ENCODE assay signal across 17 cellular contexts in genomic region chr1:53616511-53616910, GRCh38.
"Had no signal": no experiment of that assay in that cellular context is flagged by ENCODE, and none has a peak within 500 bp of the region (broad histone marks: within the 10 kb centered on the region; RNA-seq: fewer than 3 reads in every experiment).

No MANE protein-coding gene starts in this region.

- H3K4me3 ChIP-seq: esophagus muscularis mucosa, gastroesophageal sphincter, heart right ventricle, ovary, tibial artery had no signal

- H3K4me1 Mint-ChIP-seq: activated B cell treated with CpG ODN at 0.5 μM for 24 hours; activated CD4-positive, alpha-beta T cell treated with anti-CD3 and anti-CD28 coated beads, Interleukin-2, amount 10 ng/mL, durations not matched to agents 24 days and 14 days; central memory CD8-positive, alpha-beta T cell; naive thymus-derived CD8-positive, alpha-beta T cell; T-cell had no signal

- H3K27me3 ChIP-seq: brain microvascular endothelial cell, esophagus muscularis mucosa, ovary had no signal

- H3K36me3 Mint-ChIP-seq: stimulated activated naive B cell treated with anti-CD40 and anti-IgM and Interleukin-4, amounts not matched to agents 10 μg/mL and 1 μg/mL and 100 μg/mL, for 72 hours; T-cell had no signal

- H3K9me3 ChIP-seq: ovary had no signal

- H3K27ac ChIP-seq: brain microvascular endothelial cell, esophagus muscularis mucosa, gastroesophageal sphincter, heart right ventricle, ovary, tibial artery had no signal

- DNase-seq: activated B cell treated with CpG ODN at 0.5 μM for 24 hours; activated CD4-positive, alpha-beta T cell treated with anti-CD3 and anti-CD28 coated beads, Interleukin-2, amount 10 ng/mL, durations not matched to agents 24 days and 14 days; activated CD8-positive, alpha-beta T cell treated with anti-CD3 and anti-CD28 coated beads, Interleukin-2, amount 10 ng/mL, durations not matched to agents 7 days and 5 days; activated naive CD4-positive, alpha-beta T cell treated with Interleukin-2 at 50 U/mL for 16 hours; brain microvascular endothelial cell; cortex of kidney; heart right ventricle; kidney glomerular epithelial cell; naive thymus-derived CD8-positive, alpha-beta T cell; ovary; SIG-M5; stimulated activated naive B cell treated with anti-CD40 and anti-IgM and Interleukin-4, amounts not matched to agents 10 μg/mL and 1 μg/mL and 100 μg/mL, for 72 hours had no signal

- ATAC-seq: activated CD8-positive, alpha-beta T cell treated with anti-CD3 and anti-CD28 coated beads, Interleukin-2, amount 10 ng/mL, durations not matched to agents 7 days and 5 days; gastroesophageal sphincter; heart right ventricle; naive thymus-derived CD8-positive, alpha-beta T cell; stimulated activated naive B cell treated with anti-CD40 and anti-IgM and Interleukin-4, amounts not matched to agents 10 μg/mL and 1 μg/mL and 100 μg/mL, for 72 hours; T-cell had no signal

- H3K4me1 ChIP-seq: heart right ventricle, tibial artery had no signal

- H3K36me3 ChIP-seq: esophagus muscularis mucosa, gastroesophageal sphincter, heart right ventricle, ovary, tibial artery had no signal

- H3K9me3 Mint-ChIP-seq: central memory CD8-positive, alpha-beta T cell had no signal

- H3K27me3 Mint-ChIP-seq: activated B cell treated with CpG ODN at 0.5 μM for 24 hours; central memory CD8-positive, alpha-beta T cell had no signal

- H3K4me3 Mint-ChIP-seq: activated B cell treated with CpG ODN at 0.5 μM for 24 hours; activated CD4-positive, alpha-beta T cell treated with anti-CD3 and anti-CD28 coated beads, Interleukin-2, amount 10 ng/mL, durations not matched to agents 24 days and 14 days; activated CD8-positive, alpha-beta T cell treated with anti-CD3 and anti-CD28 coated beads, Interleukin-2, amount 10 ng/mL, durations not matched to agents 7 days and 5 days; central memory CD8-positive, alpha-beta T cell; naive thymus-derived CD8-positive, alpha-beta T cell; stimulated activated naive B cell treated with anti-CD40 and anti-IgM and Interleukin-4, amounts not matched to agents 10 μg/mL and 1 μg/mL and 100 μg/mL, for 72 hours; T-cell had no signal

- H3K27ac Mint-ChIP-seq: activated B cell treated with CpG ODN at 0.5 μM for 24 hours; activated CD4-positive, alpha-beta T cell treated with anti-CD3 and anti-CD28 coated beads, Interleukin-2, amount 10 ng/mL, durations not matched to agents 24 days and 14 days; activated CD8-positive, alpha-beta T cell treated with anti-CD3 and anti-CD28 coated beads, Interleukin-2, amount 10 ng/mL, durations not matched to agents 7 days and 5 days; stimulated activated naive B cell treated with anti-CD40 and anti-IgM and Interleukin-4, amounts not matched to agents 10 μg/mL and 1 μg/mL and 100 μg/mL, for 72 hours; T-cell had no signal
